In genomic region chr4:82047731-82048130, GRCh38 we compare ENCODE assay signal across 27 cellular contexts.
"Had no signal": no experiment of that assay in that cellular context is flagged by ENCODE, and none has a peak within 500 bp of the region (broad histone marks: within the 10 kb centered on the region; RNA-seq: fewer than 3 reads in every experiment).

No MANE protein-coding gene starts in this region.

- H3K4me1 ChIP-seq: parathyroid adenoma had no signal

- H3K27ac Mint-ChIP-seq: nephron; neural progenitor cell; progenitor cell of endocrine pancreas; stimulated activated effector memory CD8-positive, alpha-beta T cell treated with anti-CD3 and anti-CD28 coated beads, Interleukin-12 subunit alpha, Interleukin-12 subunit beta, amount 100 ng/mL, for 72 hours; stimulated activated naive B cell treated with anti-CD40 and anti-IgM and Interleukin-4, amounts not matched to agents 10 μg/mL and 1 μg/mL and 100 μg/mL, for 72 hours; stimulated activated naive CD8-positive, alpha-beta T cell treated with anti-CD3 and anti-CD28 coated beads, Interleukin-15, Interleukin-2, amounts not matched to agents 100 ng/mL and 50 ng/mL, for 24 hours had no signal

- H3K4me3 ChIP-seq: neural progenitor cell, ovary, psoas muscle, right lobe of liver, sigmoid colon, stomach, thoracic aorta, thyroid gland, tibial nerve, upper lobe of left lung, vagina had no signal

- H3K27ac ChIP-seq: neural progenitor cell, ovary, parathyroid adenoma, psoas muscle, right lobe of liver, sigmoid colon, stomach, thoracic aorta, thyroid gland, tibial nerve, upper lobe of left lung, vagina had no signal

- H3K36me3 ChIP-seq: neural progenitor cell, ovary, right lobe of liver, sigmoid colon, stomach, thoracic aorta, thyroid gland, tibial nerve, upper lobe of left lung, vagina had no signal

- H3K36me3 Mint-ChIP-seq: neural progenitor cell; stimulated activated effector memory CD8-positive, alpha-beta T cell treated with anti-CD3 and anti-CD28 coated beads, Interleukin-12 subunit alpha, Interleukin-12 subunit beta, amount 100 ng/mL, for 72 hours; stimulated activated naive B cell treated with anti-CD40 and anti-IgM and Interleukin-4, amounts not matched to agents 10 μg/mL and 1 μg/mL and 100 μg/mL, for 72 hours had no signal

- H3K4me1 Mint-ChIP-seq: stimulated activated effector memory CD8-positive, alpha-beta T cell treated with anti-CD3 and anti-CD28 coated beads, Interleukin-12 subunit alpha, Interleukin-12 subunit beta, amount 100 ng/mL, for 72 hours; stimulated activated naive B cell treated with anti-CD40 and anti-IgM and Interleukin-4, amounts not matched to agents 10 μg/mL and 1 μg/mL and 100 μg/mL, for 72 hours had no signal

- ATAC-seq: psoas muscle; right cardiac atrium; right lobe of liver; stimulated activated effector memory CD8-positive, alpha-beta T cell treated with anti-CD3 and anti-CD28 coated beads, Interleukin-12 subunit alpha, Interleukin-12 subunit beta, amount 100 ng/mL, for 72 hours; stimulated activated naive B cell treated with anti-CD40 and anti-IgM and Interleukin-4, amounts not matched to agents 10 μg/mL and 1 μg/mL and 100 μg/mL, for 72 hours had no signal

- H3K27me3 ChIP-seq: ovary, right lobe of liver, thyroid gland, vagina had no signal

- DNase-seq: occipital lobe; ovary; posterior cingulate gyrus; psoas muscle; right cardiac atrium; right lobe of liver; sigmoid colon; small intestine; stimulated activated CD4-positive, alpha-beta T cell treated with anti-CD3 and anti-CD28 coated beads, Interleukin-15, amount 100 ng/mL, for 24 hours; stimulated activated CD4-positive, alpha-beta T cell treated with anti-CD3 and anti-CD28 coated beads, Interleukin-2, amount 100 ng/mL, for 24 hours; stimulated activated CD4-positive, alpha-beta T cell treated with anti-CD3 and anti-CD28 coated beads, Interleukin-2, amount 100 ng/mL, for 48 hours; stimulated activated CD4-positive, alpha-beta T cell treated with anti-CD3 and anti-CD28 coated beads, Interleukin-4, amount 100 ng/mL, for 24 hours; stimulated activated naive B cell treated with anti-CD40 and anti-IgM and Interleukin-4, amounts not matched to agents 10 μg/mL and 1 μg/mL and 100 μg/mL, for 72 hours; stimulated activated naive CD4-positive, alpha-beta T cell treated with Interleukin-2 at 50 U/mL for 16 hours; stomach; thyroid gland; trophoblast cell; upper lobe of left lung had no signal

- H3K9me3 Mint-ChIP-seq: nephron; neural progenitor cell; stimulated activated effector memory CD8-positive, alpha-beta T cell treated with anti-CD3 and anti-CD28 coated beads, Interleukin-12 subunit alpha, Interleukin-12 subunit beta, amount 100 ng/mL, for 72 hours; stimulated activated naive B cell treated with anti-CD40 and anti-IgM and Interleukin-4, amounts not matched to agents 10 μg/mL and 1 μg/mL and 100 μg/mL, for 72 hours; stimulated activated naive CD8-positive, alpha-beta T cell treated with anti-CD3 and anti-CD28 coated beads, Interleukin-15, Interleukin-2, amounts not matched to agents 100 ng/mL and 50 ng/mL, for 24 hours had no signal

- H2AFZ ChIP-seq: neural progenitor cell, parathyroid adenoma had no signal

- H3K79me2 ChIP-seq: parathyroid adenoma had no signal

- H3K4me2 ChIP-seq: neural progenitor cell had no signal

- H3K4me3 Mint-ChIP-seq: nephron; neural progenitor cell; stimulated activated effector memory CD8-positive, alpha-beta T cell treated with anti-CD3 and anti-CD28 coated beads, Interleukin-12 subunit alpha, Interleukin-12 subunit beta, amount 100 ng/mL, for 72 hours; stimulated activated naive B cell treated with anti-CD40 and anti-IgM and Interleukin-4, amounts not matched to agents 10 μg/mL and 1 μg/mL and 100 μg/mL, for 72 hours; stimulated activated naive CD8-positive, alpha-beta T cell treated with anti-CD3 and anti-CD28 coated beads, Interleukin-15, Interleukin-2, amounts not matched to agents 100 ng/mL and 50 ng/mL, for 24 hours had no signal
